In genomic region chr2:224638338-224638823, GRCh38 we compare ENCODE assay signal across 9 cellular contexts. TPM values are rescaled to one million over a fixed set of nuclear protein-coding genes. Genes with fewer than 3 reads are reported as not detected.
DNase-seq lines count a peak whose midpoint lies in the region; ATAC-seq and TF ChIP-seq lines count a peak whose summit lies in the region.
"Had no signal": no experiment of that assay in that cellular context is flagged by ENCODE, and none has a peak within 500 bp of the region (broad histone marks: within the 10 kb centered on the region; RNA-seq: fewer than 3 reads in every experiment).

No MANE protein-coding gene starts in this region.

- DNase-seq in GM19238 (ENCODE audit: insufficient read length, low spot score) (peak; percentile 23), OCI-M1 (lab: John Stamatoyannopoulos, UW) (peak; percentile 78), hepatocyte (ENCODE audit: low spot score) (no peak), NCI-H187 (lab: John Stamatoyannopoulos, UW) (no peak), HuH-7.5 (ENCODE audit: low spot score) (no peak), pons (ENCODE audit: low spot score) (no peak), BE2C (no peak)

- H2AFZ ChIP-seq in hepatocyte, result no peak overlapping the region

- no peaks in the 10 kb centered on the region for H3K4me1 ChIP-seq in hepatocyte (ENCODE audit: insufficient read depth)
- H3K4me1 ChIP-seq in BE2C, result no peaks in the 10 kb centered on the region

- 62% methylated on average over 8 of the region's 8 CpGs for WGBS in hepatocyte (ENCODE audit: low lambda C conversion rate, missing lambda C conversion rate)

- H3K4me3 ChIP-seq in hepatocyte, result no peak overlapping the region
- no peak overlapping the region for H3K4me3 ChIP-seq in BE2C (ENCODE audit: low read depth, low read length)

- no peaks in the 10 kb centered on the region for H3K9me2 ChIP-seq in hepatocyte (replicated peaks; ENCODE audit: insufficient read depth)

- H3K4me2 ChIP-seq in hepatocyte, result peak overlapping the region; percentile 1
- H3K4me2 ChIP-seq: KMS-11 had no signal

- TF ChIP-seq CTCF in hepatocyte (IDR thresholded peaks at IDR 0.05; ENCODE audit: poor library complexity), result no peak
- TF ChIP-seq CTCF in BE2C (IDR thresholded peaks at IDR 0.05; ENCODE audit: low read depth, low read length), result no peak

- H3K79me2 ChIP-seq in hepatocyte, result no peaks in the 10 kb centered on the region

- H3K27me3 ChIP-seq in hepatocyte (no peaks in the 10 kb centered on the region), BE2C (no peaks in the 10 kb centered on the region)

- H3K9me3 ChIP-seq in hepatocyte (ENCODE audit: low read depth) (no peaks in the 10 kb centered on the region), BE2C (no peaks in the 10 kb centered on the region; the same call in 1 of the 2 replicates)

- peak; percentile 86 for ATAC-seq in HG02981 (IDR thresholded peaks at IDR 0.05; ENCODE audit: unreplicated experiment)

- no peaks in the 10 kb centered on the region for H4K20me1 ChIP-seq in hepatocyte (ENCODE audit: insufficient read depth, poor library complexity, severe bottlenecking)

- peak overlapping the region; percentile 35 for H3K27ac ChIP-seq in hepatocyte
- H3K27ac ChIP-seq: KMS-11 had no signal

- no peaks in the 10 kb centered on the region for H3K36me3 ChIP-seq in hepatocyte (replicated peaks; ENCODE audit: insufficient read depth, low read depth)
- no peaks in the 10 kb centered on the region for H3K36me3 ChIP-seq in BE2C

RNA-seq across cellular contexts. Expression of gene CUL3, which starts 53.2 kb away (rescaled TPM):
- 63.9 and 79.0 TPM in 2 replicates for total RNA-seq in hepatocyte
- 54.9 and 66.4 TPM in 2 replicates for polyA plus RNA-seq in hepatocyte
- 67.9 TPM for polyA plus RNA-seq in BE2C (2012; ENCODE audit: insufficient read depth, insufficient read length, low read depth)

Comparison
In these comparisons a context has a peak if more than half of its experiments do, and no peak if none do; other contexts are left out.
1. DNase-seq: peak in GM19238 (single experiment) and OCI-M1 (single experiment); none in hepatocyte (single experiment), NCI-H187 (0 of 2), HuH-7.5 (single experiment), pons (single experiment) and BE2C (single experiment).